24 cellular contexts compared by ENCODE assay signal in the genomic region with DNA sequence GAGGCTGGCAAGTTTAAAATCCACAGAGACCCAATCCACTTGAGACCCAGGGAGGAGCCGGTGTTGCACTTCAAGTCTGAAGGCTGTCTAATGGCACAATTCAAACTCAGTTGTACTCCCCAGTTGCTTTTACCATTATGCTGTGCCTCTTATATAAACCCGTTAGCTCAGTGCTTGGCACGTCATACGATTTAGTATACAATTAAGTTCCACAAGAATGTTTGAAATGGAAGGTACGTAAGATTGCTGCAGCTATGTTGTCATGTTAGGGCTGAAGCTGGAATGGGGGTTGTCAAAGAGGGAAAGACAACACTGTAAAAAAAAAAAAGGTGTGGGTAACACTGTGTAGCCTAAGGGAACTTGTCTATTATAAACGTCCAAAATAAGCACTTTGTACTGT.
"Had no signal": no experiment of that assay in that cellular context is flagged by ENCODE, and none has a peak within 500 bp of the region (broad histone marks: within the 10 kb centered on the region; RNA-seq: fewer than 3 reads in every experiment).

No MANE protein-coding gene starts in this region.

- DNase-seq: activated CD4-positive, alpha-beta T cell treated with anti-CD3 and anti-CD28 coated beads for 36 hours; activated CD4-positive, alpha-beta T cell treated with anti-CD3 and anti-CD28 coated beads, Interleukin-2, amount 50 U/mL, for 4 hours; activated CD4-positive, CD25-positive, alpha-beta regulatory T cell; activated effector memory CD4-positive, alpha-beta T cell treated with Interleukin-2 at 50 U/mL for 16 hours; activated naive CD4-positive, alpha-beta T cell treated with Interleukin-2 at 50 U/mL for 16 hours; cerebellar nuclear complex; dorsolateral prefrontal cortex; effector memory CD4-positive, alpha-beta T cell; foreskin fibroblast; heart left ventricle; hypothalamus; immature natural killer cell; kidney; lower lobe of right lung; mesendoderm; spleen; stimulated activated CD4-positive, alpha-beta T cell treated with anti-CD3 and anti-CD28 coated beads, Interleukin-2, amount 100 ng/mL, for 48 hours; stimulated activated naive CD4-positive, alpha-beta T cell treated with Interleukin-2 at 50 U/mL for 16 hours; upper lobe of right lung had no signal

- FAIRE-seq: kidney had no signal

- H3K27me3 ChIP-seq: ascending aorta, cardiac muscle cell, dorsolateral prefrontal cortex, heart left ventricle, right atrium auricular region, spleen, upper lobe of right lung had no signal

- H3K4me3 ChIP-seq: ascending aorta, cardiac muscle cell, coronary artery, dorsolateral prefrontal cortex, heart left ventricle, lower lobe of right lung, right atrium auricular region, spleen, thoracic aorta, upper lobe of right lung had no signal

- H3K36me3 ChIP-seq: ascending aorta, cardiac muscle cell, heart left ventricle, lower lobe of right lung, right atrium auricular region, spleen, thoracic aorta, upper lobe of right lung had no signal

- H3K27ac ChIP-seq: ascending aorta, cardiac muscle cell, coronary artery, dorsolateral prefrontal cortex, lower lobe of right lung, right atrium auricular region, spleen, thoracic aorta, upper lobe of right lung had no signal

- ATAC-seq: activated CD4-positive, alpha-beta T cell treated with anti-CD3 and anti-CD28 coated beads for 36 hours; lower lobe of right lung; upper lobe of right lung had no signal

- H3K9me3 ChIP-seq: lower lobe of right lung, thoracic aorta, upper lobe of right lung had no signal
